8 cellular contexts compared by ENCODE assay signal in genomic region chr7:155660758-155661093, GRCh38. TPM values are rescaled to one million over a fixed set of nuclear protein-coding genes. Genes with fewer than 3 reads are reported as not detected.
DNase-seq lines count a peak whose midpoint lies in the region; ATAC-seq lines count a peak whose summit lies in the region.

No MANE protein-coding gene starts in this region.

- H3K4me3 Mint-ChIP-seq in T-helper 1 cell treated with Interleukin-12 subunit alpha and Interleukin-12 subunit beta and Interleukin-4 antibody, amounts not matched to agents 30 μg/mL and 1 μg/mL, for 36 hours: no peak overlapping the region
- H3K4me3 Mint-ChIP-seq in activated naive CD8-positive, alpha-beta T cell treated with anti-CD3 and anti-CD28 coated beads for 36 hours: no peak overlapping the region

- ATAC-seq in GM21367 (IDR thresholded peaks at IDR 0.05; ENCODE audit: unreplicated experiment) (peak; percentile 70), HG03060 (IDR thresholded peaks at IDR 0.05; ENCODE audit: low read depth, unreplicated experiment) (peak; percentile 27)

- H3K9me3 Mint-ChIP-seq in T-helper 1 cell treated with Interleukin-12 subunit alpha and Interleukin-12 subunit beta and Interleukin-4 antibody, amounts not matched to agents 30 μg/mL and 1 μg/mL, for 36 hours: no peaks in the 10 kb centered on the region
- peaks cover 6% of the 10 kb centered on the region for H3K9me3 Mint-ChIP-seq in activated naive CD8-positive, alpha-beta T cell treated with anti-CD3 and anti-CD28 coated beads for 36 hours

- no peak for DNase-seq in T-helper 1 cell
- no peak for DNase-seq in activated naive CD8-positive, alpha-beta T cell treated with anti-CD3 and anti-CD28 coated beads for 36 hours
- no peak for DNase-seq in NCI-H1694 (lab: John Stamatoyannopoulos, UW)
- no peak for DNase-seq in activated gamma-delta T cell (lab: John Stamatoyannopoulos, UW)
- no peak for DNase-seq in activated gamma-delta T cell treated with Interleukin-2 at 50 U/mL for 16 hours

- H3K4me1 Mint-ChIP-seq in T-helper 1 cell treated with Interleukin-12 subunit alpha and Interleukin-12 subunit beta and Interleukin-4 antibody, amounts not matched to agents 30 μg/mL and 1 μg/mL, for 36 hours (ENCODE audit: low read depth): peaks cover 39% of the 10 kb centered on the region
- peaks cover 66% of the 10 kb centered on the region for H3K4me1 Mint-ChIP-seq in activated naive CD8-positive, alpha-beta T cell treated with anti-CD3 and anti-CD28 coated beads for 36 hours

- peaks cover 18% of the 10 kb centered on the region for H3K36me3 Mint-ChIP-seq in T-helper 1 cell treated with Interleukin-12 subunit alpha and Interleukin-12 subunit beta and Interleukin-4 antibody, amounts not matched to agents 30 μg/mL and 1 μg/mL, for 36 hours (ENCODE audit: low read depth)
- H3K36me3 Mint-ChIP-seq in activated naive CD8-positive, alpha-beta T cell treated with anti-CD3 and anti-CD28 coated beads for 36 hours: peaks cover 34% of the 10 kb centered on the region

- no peaks in the 10 kb centered on the region for H3K27me3 Mint-ChIP-seq in T-helper 1 cell treated with Interleukin-12 subunit alpha and Interleukin-12 subunit beta and Interleukin-4 antibody, amounts not matched to agents 30 μg/mL and 1 μg/mL, for 36 hours (ENCODE audit: low read depth)
- no peaks in the 10 kb centered on the region for H3K27me3 Mint-ChIP-seq in activated naive CD8-positive, alpha-beta T cell treated with anti-CD3 and anti-CD28 coated beads for 36 hours

- H3K27ac Mint-ChIP-seq in T-helper 1 cell treated with Interleukin-12 subunit alpha and Interleukin-12 subunit beta and Interleukin-4 antibody, amounts not matched to agents 30 μg/mL and 1 μg/mL, for 36 hours: peak overlapping the region; percentile 69
- peak overlapping the region; percentile 74 for H3K27ac Mint-ChIP-seq in activated naive CD8-positive, alpha-beta T cell treated with anti-CD3 and anti-CD28 coated beads for 36 hours

RNA-seq across cellular contexts. Expression of gene RBM33, which starts 16.3 kb away (rescaled TPM):
- 10 to 100 TPM; 69.8 to 74.6 TPM for total RNA-seq in activated naive CD8-positive, alpha-beta T cell treated with anti-CD3 and anti-CD28 coated beads for 36 hours
